In the genomic region with DNA sequence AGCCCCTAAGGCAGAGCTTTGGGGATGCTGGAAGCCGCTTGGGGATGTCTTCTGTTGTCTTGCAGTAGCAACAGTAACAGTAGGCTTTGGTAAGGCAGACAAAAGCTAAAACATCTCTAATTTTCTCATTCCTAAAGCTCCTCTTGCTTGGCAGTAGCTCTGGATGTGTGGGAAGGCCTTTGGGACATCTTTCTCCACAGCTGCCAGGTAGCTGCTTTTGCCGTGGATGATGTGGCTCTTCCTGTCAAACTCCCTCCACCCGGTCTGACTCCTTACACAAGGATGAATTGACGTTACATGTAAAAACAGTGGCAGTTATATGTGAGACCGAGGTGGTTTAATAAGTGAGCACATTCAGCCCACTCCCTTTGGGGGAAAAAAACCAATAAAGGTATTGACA, we compare ENCODE assay signal across 10 cellular contexts.
DNase-seq lines count a peak whose midpoint lies in the region; ATAC-seq and TF ChIP-seq lines count a peak whose summit lies in the region.
"Had no signal": no experiment of that assay in that cellular context is flagged by ENCODE, and none has a peak within 500 bp of the region (broad histone marks: within the 10 kb centered on the region; RNA-seq: fewer than 3 reads in every experiment).

No MANE protein-coding gene starts in this region.

- no peaks in the 10 kb centered on the region for H3K4me1 Mint-ChIP-seq in natural killer cell treated with Interleukin-12 subunit alpha and Interleukin-12 subunit beta and Interleukin-15 and Interleukin-18, amount 100 ng/mL, for 72 hours (ENCODE audit: low read depth in 2 of 2)

- peak overlapping the region; percentile 23; the same call in 1 of the 2 replicates for H3K4me3 ChIP-seq in ACC112 (ENCODE audit: low read depth, low read length)
- H3K4me3 ChIP-seq in RWPE2 (ENCODE audit: severe bottlenecking) = no peak overlapping the region
- H3K4me3 ChIP-seq in dorsolateral prefrontal cortex = peak overlapping the region in 33 of 59 donors; percentile 4 to 51 (median 33)
- H3K4me3 ChIP-seq in neuronal stem cell (ENCODE audit: low read length in 2 of 2) = no peak overlapping the region
- H3K4me3 ChIP-seq: MG63 had no signal

- H3K79me1 ChIP-seq in neuronal stem cell (ENCODE audit: low read depth, low read length) = no peaks in the 10 kb centered on the region

- no peak overlapping the region for H2BK5ac ChIP-seq in neuronal stem cell (ENCODE audit: low read length)

- 0 out of 3 replicates have a peak, but pooled peaks have one; percentile 10 for ATAC-seq in RWPE2 (ENCODE audit: low read depth)
- no peak for ATAC-seq in GM21423 (IDR thresholded peaks at IDR 0.05; ENCODE audit: unreplicated experiment)
- no peak for ATAC-seq in HG02973 (IDR thresholded peaks at IDR 0.05; ENCODE audit: unreplicated experiment)
- no peak for ATAC-seq in natural killer cell treated with Interleukin-12 subunit alpha and Interleukin-12 subunit beta and Interleukin-15 and Interleukin-18, amount 100 ng/mL, for 72 hours

- H2BK12ac ChIP-seq in neuronal stem cell (ENCODE audit: low read length) = no peak overlapping the region

- H2AFZ ChIP-seq in ACC112 (ENCODE audit: low read length, unreplicated experiment) = peak overlapping the region; percentile 87
- H2AFZ ChIP-seq in neuronal stem cell (ENCODE audit: low read length) = peak overlapping the region; percentile 64

- no peak overlapping the region for H3K14ac ChIP-seq in neuronal stem cell (ENCODE audit: low read length)

- H2BK15ac ChIP-seq in neuronal stem cell (ENCODE audit: low read length) = no peak overlapping the region

- TF ChIP-seq CTCF in RWPE2 (IDR thresholded peaks at IDR 0.05; ENCODE audit: poor library complexity, severe bottlenecking) (no peak), dorsolateral prefrontal cortex (IDR thresholded peaks at IDR 0.05 in 54 of 56, conservative IDR thresholded peaks at IDR 0.05 in 2 of 56; ENCODE audit: low read depth in 1 of 56, partially characterized antibody in 56 of 56) (no peak)

- H3K4ac ChIP-seq in neuronal stem cell (ENCODE audit: low read length) = no peak overlapping the region

- H3K27ac ChIP-seq in ACC112 (ENCODE audit: low read depth, low read length) (no peak overlapping the region), RWPE2 (ENCODE audit: poor library complexity, severe bottlenecking) (no peak overlapping the region), dorsolateral prefrontal cortex (peak overlapping the region in 49 of 59 donors; percentile 13 to 79 (median 54)), neuronal stem cell (replicated peaks; ENCODE audit: low read length) (no peak overlapping the region)

- H2AK5ac ChIP-seq in neuronal stem cell (ENCODE audit: low read depth, low read length) = no peak overlapping the region

- H3K4me1 ChIP-seq in ACC112 (ENCODE audit: control insufficient read depth, insufficient read depth, low read length, unreplicated experiment) (peaks cover 17% of the 10 kb centered on the region), RWPE2 (ENCODE audit: insufficient read depth, poor library complexity, severe bottlenecking) (no peaks in the 10 kb centered on the region), neuronal stem cell (ENCODE audit: control insufficient read depth in 2 of 2, insufficient read depth in 1 of 2, low read depth in 1 of 2, low read length in 2 of 2) (peaks cover 4 to 6% of the 10 kb centered on the region in 2 donors)

- H3K9me3 Mint-ChIP-seq in natural killer cell treated with Interleukin-12 subunit alpha and Interleukin-12 subunit beta and Interleukin-15 and Interleukin-18, amount 100 ng/mL, for 72 hours = peaks cover 7% of the 10 kb centered on the region

- no peak overlapping the region for H3K4me2 ChIP-seq in neuronal stem cell (ENCODE audit: insufficient read depth, low read length, poor library complexity, severe bottlenecking)

- no peaks in the 10 kb centered on the region for H3K36me3 ChIP-seq in ACC112 (ENCODE audit: insufficient read depth, low read length)
- no peaks in the 10 kb centered on the region for H3K36me3 ChIP-seq in RWPE2 (ENCODE audit: low read depth)
- H3K36me3 ChIP-seq in neuronal stem cell (replicated peaks in 1 of 2; ENCODE audit: control insufficient read depth in 2 of 2, insufficient read depth in 2 of 2, low read length in 2 of 2) = no peaks in the 10 kb centered on the region
- H3K36me3 ChIP-seq: MG63 had no signal

- no peak overlapping the region for H4K91ac ChIP-seq in neuronal stem cell (ENCODE audit: low read depth, low read length, poor library complexity)

- H3K18ac ChIP-seq in neuronal stem cell (ENCODE audit: low read length) = no peak overlapping the region

- no peaks in the 10 kb centered on the region for H3K79me2 ChIP-seq in ACC112 (ENCODE audit: control insufficient read depth, insufficient read depth, low read length, unreplicated experiment)

- H2BK120ac ChIP-seq in neuronal stem cell (ENCODE audit: low read depth, low read length) = no peak overlapping the region

- no peak overlapping the region for H3K23ac ChIP-seq in neuronal stem cell (ENCODE audit: low read depth, low read length, poor library complexity)

- H4K8ac ChIP-seq in neuronal stem cell (ENCODE audit: low read depth, low read length) = no peak overlapping the region

- peaks cover 0 to 6% of the 10 kb centered on the region in 2 donors for H3K27me3 Mint-ChIP-seq in natural killer cell treated with Interleukin-12 subunit alpha and Interleukin-12 subunit beta and Interleukin-15 and Interleukin-18, amount 100 ng/mL, for 72 hours

- WGBS in neuronal stem cell (ENCODE audit: extremely low coverage in 2 of 2, insufficient read length in 2 of 2, insufficient replicate concordance in 1 of 2), 2 donors = no CpG with 5 or more reads among the region's 5 CpGs

- no peaks in the 10 kb centered on the region for H3K36me3 Mint-ChIP-seq in natural killer cell treated with Interleukin-12 subunit alpha and Interleukin-12 subunit beta and Interleukin-15 and Interleukin-18, amount 100 ng/mL, for 72 hours
- H3K36me3 Mint-ChIP-seq: CD14-positive monocyte had no signal

- no peak overlapping the region for H3K27ac Mint-ChIP-seq in natural killer cell treated with Interleukin-12 subunit alpha and Interleukin-12 subunit beta and Interleukin-15 and Interleukin-18, amount 100 ng/mL, for 72 hours

- H3K9me3 ChIP-seq in RWPE2 (ENCODE audit: severe bottlenecking) (no peaks in the 10 kb centered on the region), neuronal stem cell (replicated peaks in 1 of 2; ENCODE audit: control insufficient read depth in 2 of 2, insufficient read depth in 1 of 2, low read depth in 1 of 2, low read length in 2 of 2) (no peaks in the 10 kb centered on the region)
- H3K9me3 ChIP-seq: MG63 had no signal

- H3K27me3 ChIP-seq in ACC112 (ENCODE audit: insufficient read depth, low read length) = no peaks in the 10 kb centered on the region
- peaks cover 4% of the 10 kb centered on the region for H3K27me3 ChIP-seq in RWPE2 (ENCODE audit: insufficient read depth, poor library complexity, severe bottlenecking)
- H3K27me3 ChIP-seq in dorsolateral prefrontal cortex = no peaks in the 10 kb centered on the region
- no peaks in the 10 kb centered on the region for H3K27me3 ChIP-seq in neuronal stem cell (ENCODE audit: control insufficient read depth in 3 of 3, insufficient read depth in 3 of 3, low read depth in 1 of 3, low read length in 3 of 3)
- H3K27me3 ChIP-seq: MG63 had no signal

- intact Hi-C loops in dorsolateral prefrontal cortex (cut with DNase I) = loop anchor here (5.0 to 10.0 kb wide), 6 partner anchors 154 to 979 kb away; no protein-coding TSS in a partner anchor

- no peak overlapping the region for H3K9ac ChIP-seq in neuronal stem cell (ENCODE audit: low read depth, low read length, poor library complexity)

- no peak for DNase-seq in RWPE2 (ENCODE audit: low spot score)
- peak in 4 of 10 donors; percentile 38 to 54 (median 52) for DNase-seq in dorsolateral prefrontal cortex
- DNase-seq in neuronal stem cell (ENCODE audit: low spot score) = no peak
- DNase-seq in natural killer cell treated with Interleukin-12 subunit alpha and Interleukin-12 subunit beta and Interleukin-15 and Interleukin-18, amount 100 ng/mL, for 72 hours (ENCODE audit: low spot score) = no peak
- no peak for DNase-seq in stimulated activated CD4-positive, alpha-beta T cell treated with anti-CD3 and anti-CD28 coated beads, Interleukin-2, amount 100 ng/mL, for 48 hours

- H3K4me3 Mint-ChIP-seq in natural killer cell treated with Interleukin-12 subunit alpha and Interleukin-12 subunit beta and Interleukin-15 and Interleukin-18, amount 100 ng/mL, for 72 hours = no peak overlapping the region

Comparison
In these comparisons a context has a peak if more than half of its experiments do, and no peak if none do; other contexts are left out.
1. H3K27ac ChIP-seq: peak in dorsolateral prefrontal cortex (49 of 59); none in ACC112 (single experiment), RWPE2 (single experiment) and neuronal stem cell (single experiment).
2. H3K4me3 ChIP-seq: peak in ACC112 (single experiment) and dorsolateral prefrontal cortex (33 of 59); none in RWPE2 (single experiment) and neuronal stem cell (0 of 2).